Comparison of ENCODE assay signal across 1 cellular context in the genomic region with DNA sequence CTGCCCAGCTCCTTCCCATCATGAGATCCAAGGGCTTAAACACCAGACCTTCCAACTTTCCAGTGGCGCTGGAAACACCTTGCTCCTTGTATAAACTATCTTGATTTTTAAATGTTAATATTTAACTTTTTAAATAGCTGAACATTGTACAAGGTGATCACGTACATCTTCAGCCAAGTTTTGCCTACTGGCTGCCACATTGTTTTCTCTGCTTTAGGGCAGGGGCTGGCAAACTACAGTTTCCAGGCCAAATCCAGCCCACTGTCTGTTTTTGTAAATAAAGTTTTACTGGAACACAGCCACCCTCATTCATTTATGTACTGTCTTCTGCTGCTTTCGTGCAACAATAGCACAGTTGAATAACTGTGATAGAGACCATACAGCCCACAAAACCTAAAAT.
A peak's percentile ranks its signal among the peaks of the same experiment; 100 is the strongest.
TF ChIP-seq lines count a peak whose summit lies in the region.

No MANE protein-coding gene starts in this region.

TF ChIP-seq in HepG2, 621 proteins besides CTCF, POLR2A, EP300 and RAD21:
- TF ChIP-seq, protein P1, sequence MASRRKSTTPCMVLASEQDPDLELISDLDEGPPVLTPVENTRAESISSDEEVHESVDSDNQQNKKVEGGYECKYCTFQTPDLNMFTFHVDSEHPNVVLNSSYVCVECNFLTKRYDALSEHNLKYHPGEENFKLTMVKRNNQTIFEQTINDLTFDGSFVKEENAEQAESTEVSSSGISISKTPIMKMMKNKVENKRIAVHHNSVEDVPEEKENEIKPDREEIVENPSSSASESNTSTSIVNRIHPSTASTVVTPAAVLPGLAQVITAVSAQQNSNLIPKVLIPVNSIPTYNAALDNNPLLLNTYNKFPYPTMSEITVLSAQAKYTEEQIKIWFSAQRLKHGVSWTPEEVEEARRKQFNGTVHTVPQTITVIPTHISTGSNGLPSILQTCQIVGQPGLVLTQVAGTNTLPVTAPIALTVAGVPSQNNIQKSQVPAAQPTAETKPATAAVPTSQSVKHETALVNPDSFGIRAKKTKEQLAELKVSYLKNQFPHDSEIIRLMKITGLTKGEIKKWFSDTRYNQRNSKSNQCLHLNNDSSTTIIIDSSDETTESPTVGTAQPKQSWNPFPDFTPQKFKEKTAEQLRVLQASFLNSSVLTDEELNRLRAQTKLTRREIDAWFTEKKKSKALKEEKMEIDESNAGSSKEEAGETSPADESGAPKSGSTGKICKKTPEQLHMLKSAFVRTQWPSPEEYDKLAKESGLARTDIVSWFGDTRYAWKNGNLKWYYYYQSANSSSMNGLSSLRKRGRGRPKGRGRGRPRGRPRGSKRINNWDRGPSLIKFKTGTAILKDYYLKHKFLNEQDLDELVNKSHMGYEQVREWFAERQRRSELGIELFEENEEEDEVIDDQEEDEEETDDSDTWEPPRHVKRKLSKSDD (CRISPR knock-in tag; IDR thresholded peaks at IDR 0.05; ENCODE audit: low read depth): no peak
- TF ChIP-seq PHF21A (CRISPR knock-in tag; IDR thresholded peaks at IDR 0.05) (no peak), SAFB2 (CRISPR knock-in tag; IDR thresholded peaks at IDR 0.05; ENCODE audit: borderline replicate concordance, low read depth) (no peak), KDM2A (CRISPR knock-in tag; IDR thresholded peaks at IDR 0.05; ENCODE audit: borderline replicate concordance, low read depth) (no peak)
- TF ChIP-seq, protein P2, sequence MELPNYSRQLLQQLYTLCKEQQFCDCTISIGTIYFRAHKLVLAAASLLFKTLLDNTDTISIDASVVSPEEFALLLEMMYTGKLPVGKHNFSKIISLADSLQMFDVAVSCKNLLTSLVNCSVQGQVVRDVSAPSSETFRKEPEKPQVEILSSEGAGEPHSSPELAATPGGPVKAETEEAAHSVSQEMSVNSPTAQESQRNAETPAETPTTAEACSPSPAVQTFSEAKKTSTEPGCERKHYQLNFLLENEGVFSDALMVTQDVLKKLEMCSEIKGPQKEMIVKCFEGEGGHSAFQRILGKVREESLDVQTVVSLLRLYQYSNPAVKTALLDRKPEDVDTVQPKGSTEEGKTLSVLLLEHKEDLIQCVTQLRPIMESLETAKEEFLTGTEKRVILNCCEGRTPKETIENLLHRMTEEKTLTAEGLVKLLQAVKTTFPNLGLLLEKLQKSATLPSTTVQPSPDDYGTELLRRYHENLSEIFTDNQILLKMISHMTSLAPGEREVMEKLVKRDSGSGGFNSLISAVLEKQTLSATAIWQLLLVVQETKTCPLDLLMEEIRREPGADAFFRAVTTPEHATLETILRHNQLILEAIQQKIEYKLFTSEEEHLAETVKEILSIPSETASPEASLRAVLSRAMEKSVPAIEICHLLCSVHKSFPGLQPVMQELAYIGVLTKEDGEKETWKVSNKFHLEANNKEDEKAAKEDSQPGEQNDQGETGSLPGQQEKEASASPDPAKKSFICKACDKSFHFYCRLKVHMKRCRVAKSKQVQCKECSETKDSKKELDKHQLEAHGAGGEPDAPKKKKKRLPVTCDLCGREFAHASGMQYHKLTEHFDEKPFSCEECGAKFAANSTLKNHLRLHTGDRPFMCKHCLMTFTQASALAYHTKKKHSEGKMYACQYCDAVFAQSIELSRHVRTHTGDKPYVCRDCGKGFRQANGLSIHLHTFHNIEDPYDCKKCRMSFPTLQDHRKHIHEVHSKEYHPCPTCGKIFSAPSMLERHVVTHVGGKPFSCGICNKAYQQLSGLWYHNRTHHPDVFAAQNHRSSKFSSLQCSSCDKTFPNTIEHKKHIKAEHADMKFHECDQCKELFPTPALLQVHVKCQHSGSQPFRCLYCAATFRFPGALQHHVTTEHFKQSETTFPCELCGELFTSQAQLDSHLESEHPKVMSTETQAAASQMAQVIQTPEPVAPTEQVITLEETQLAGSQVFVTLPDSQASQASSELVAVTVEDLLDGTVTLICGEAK (IDR thresholded peaks at IDR 0.05): no peak
- TF ChIP-seq, protein P2 (CRISPR knock-in tag; IDR thresholded peaks at IDR 0.05): peak; percentile 83; the same call in 1 of the 2 replicates
